ENCODE assay signal across 1 cellular context in the genomic region with DNA sequence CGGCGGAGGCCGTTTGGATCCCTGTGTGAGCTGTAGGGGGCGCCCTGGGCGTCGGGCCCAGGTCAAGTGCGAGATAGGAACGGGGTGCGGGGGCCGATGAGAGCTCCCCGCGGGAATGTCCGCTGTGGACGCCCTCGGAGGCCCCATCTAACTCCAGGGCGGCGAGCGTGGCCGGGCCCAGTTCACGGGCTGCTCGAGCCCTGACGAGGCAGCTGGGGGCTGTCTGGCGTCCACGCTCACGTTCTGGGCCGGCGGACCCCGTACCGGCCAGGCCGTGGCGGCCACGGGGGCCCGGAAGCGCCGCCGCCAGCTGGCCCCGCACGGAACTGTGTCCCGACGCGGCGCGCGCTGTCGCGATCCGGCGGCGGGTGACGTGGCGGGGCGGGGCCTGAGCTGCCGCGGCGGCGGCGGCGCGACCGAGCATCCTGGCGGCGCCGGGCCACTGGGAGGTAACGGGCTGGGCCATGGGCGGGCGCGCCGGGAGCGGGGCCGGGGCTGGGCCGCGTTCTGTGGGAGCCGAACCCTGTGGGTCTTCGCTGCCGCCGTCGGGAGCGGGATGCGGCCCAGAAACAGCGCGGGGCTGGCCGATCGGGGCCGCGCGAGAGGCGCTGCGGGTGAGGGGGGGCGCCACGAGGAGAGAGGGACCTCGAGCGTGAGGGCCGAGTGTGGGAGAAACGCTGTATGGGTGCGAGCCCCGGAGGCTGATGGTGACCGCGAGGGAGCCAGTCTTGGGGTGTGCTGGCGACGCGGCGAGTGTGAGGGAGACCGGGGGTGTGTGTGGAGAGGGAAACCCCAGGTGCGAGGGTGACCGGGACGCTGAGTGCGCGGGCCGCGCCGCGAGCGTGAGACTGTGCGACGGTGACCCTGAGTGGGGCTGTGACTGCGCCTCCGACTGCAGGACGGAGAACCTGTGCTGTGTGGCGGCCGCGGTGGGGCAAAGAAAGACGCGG.
TF ChIP-seq lines count a peak whose summit lies in the region.

A gene (plus strand): TSS at position 399 of the 950 bp plus-strand sequence. CDS start 10,201 bp downstream, outside the sequence.

TF ChIP-seq in HepG2, 621 proteins besides CTCF, POLR2A, EP300 and RAD21 (continued from another document):
- TF ChIP-seq, protein P1, sequence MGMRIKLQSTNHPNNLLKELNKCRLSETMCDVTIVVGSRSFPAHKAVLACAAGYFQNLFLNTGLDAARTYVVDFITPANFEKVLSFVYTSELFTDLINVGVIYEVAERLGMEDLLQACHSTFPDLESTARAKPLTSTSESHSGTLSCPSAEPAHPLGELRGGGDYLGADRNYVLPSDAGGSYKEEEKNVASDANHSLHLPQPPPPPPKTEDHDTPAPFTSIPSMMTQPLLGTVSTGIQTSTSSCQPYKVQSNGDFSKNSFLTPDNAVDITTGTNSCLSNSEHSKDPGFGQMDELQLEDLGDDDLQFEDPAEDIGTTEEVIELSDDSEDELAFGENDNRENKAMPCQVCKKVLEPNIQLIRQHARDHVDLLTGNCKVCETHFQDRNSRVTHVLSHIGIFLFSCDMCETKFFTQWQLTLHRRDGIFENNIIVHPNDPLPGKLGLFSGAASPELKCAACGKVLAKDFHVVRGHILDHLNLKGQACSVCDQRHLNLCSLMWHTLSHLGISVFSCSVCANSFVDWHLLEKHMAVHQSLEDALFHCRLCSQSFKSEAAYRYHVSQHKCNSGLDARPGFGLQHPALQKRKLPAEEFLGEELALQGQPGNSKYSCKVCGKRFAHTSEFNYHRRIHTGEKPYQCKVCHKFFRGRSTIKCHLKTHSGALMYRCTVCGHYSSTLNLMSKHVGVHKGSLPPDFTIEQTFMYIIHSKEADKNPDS (CRISPR knock-in tag; IDR thresholded peaks at IDR 0.05): no peak; the same call in 1 of the 2 replicates
- TF ChIP-seq ZNF160 (CRISPR knock-in tag; IDR thresholded peaks at IDR 0.05) (peak; percentile 86), MYC (CRISPR knock-in tag; IDR thresholded peaks at IDR 0.05; ENCODE audit: borderline replicate concordance) (peak; percentile 58), GATA4 (IDR thresholded peaks at IDR 0.05; ENCODE audit: borderline replicate concordance, low read depth) (no peak), RFXANK (CRISPR knock-in tag; IDR thresholded peaks at IDR 0.05) (no peak; the same call in 1 of the 2 replicates), ARNT (IDR thresholded peaks at IDR 0.05) (no peak), KDM3A (CRISPR knock-in tag; IDR thresholded peaks at IDR 0.05; ENCODE audit: low read depth) (peak; percentile 72; the same call in 1 of the 2 replicates), ZNF496 (CRISPR knock-in tag; IDR thresholded peaks at IDR 0.05; ENCODE audit: insufficient replicate concordance) (no peak), NFYB (CRISPR knock-in tag; IDR thresholded peaks at IDR 0.05) (no peak), ZNF619 (CRISPR knock-in tag; IDR thresholded peaks at IDR 0.05) (0 out of 2 replicates have a peak, but pooled peaks have one; percentile 20), YEATS2 (CRISPR knock-in tag; IDR thresholded peaks at IDR 0.05; ENCODE audit: borderline replicate concordance) (no peak), MAZ (IDR thresholded peaks at IDR 0.05; ENCODE audit: borderline replicate concordance, low read depth, low read length) (peak; percentile 32; the same call in 1 of the 2 replicates), MAZ (CRISPR knock-in tag; IDR thresholded peaks at IDR 0.05; ENCODE audit: low read depth) (peak; percentile 76), RBFOX2 (IDR thresholded peaks at IDR 0.05; ENCODE audit: low read depth, low read length) (peak; percentile 85), ZNF335 (CRISPR knock-in tag; IDR thresholded peaks at IDR 0.05) (0 out of 2 replicates have a peak, but pooled peaks have one; percentile 31), BRCA1 (CRISPR knock-in tag; IDR thresholded peaks at IDR 0.05) (no peak), SIN3A (IDR thresholded peaks at IDR 0.05; ENCODE audit: borderline replicate concordance, low read depth, low read length) (no peak; the same call in 1 of the 2 replicates), PHF20 (CRISPR knock-in tag; IDR thresholded peaks at IDR 0.05) (no peak; the same call in 1 of the 2 replicates), LCORL (IDR thresholded peaks at IDR 0.05) (no peak), LCORL (CRISPR knock-in tag; IDR thresholded peaks at IDR 0.05) (no peak), HNRNPLL (IDR thresholded peaks at IDR 0.05; ENCODE audit: low read depth, low read length, poor library complexity, severe bottlenecking) (peak; percentile 98), ZNF296 (CRISPR knock-in tag; conservative IDR thresholded peaks at IDR 0.05) (peak; percentile 49; the same call in 1 of the 2 replicates)
- TF ChIP-seq, protein P2, sequence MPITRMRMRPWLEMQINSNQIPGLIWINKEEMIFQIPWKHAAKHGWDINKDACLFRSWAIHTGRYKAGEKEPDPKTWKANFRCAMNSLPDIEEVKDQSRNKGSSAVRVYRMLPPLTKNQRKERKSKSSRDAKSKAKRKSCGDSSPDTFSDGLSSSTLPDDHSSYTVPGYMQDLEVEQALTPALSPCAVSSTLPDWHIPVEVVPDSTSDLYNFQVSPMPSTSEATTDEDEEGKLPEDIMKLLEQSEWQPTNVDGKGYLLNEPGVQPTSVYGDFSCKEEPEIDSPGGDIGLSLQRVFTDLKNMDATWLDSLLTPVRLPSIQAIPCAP (CRISPR knock-in tag; IDR thresholded peaks at IDR 0.05; ENCODE audit: low read depth): 0 out of 2 replicates have a peak, but pooled peaks have one; percentile 34
- TF ChIP-seq, protein P3, sequence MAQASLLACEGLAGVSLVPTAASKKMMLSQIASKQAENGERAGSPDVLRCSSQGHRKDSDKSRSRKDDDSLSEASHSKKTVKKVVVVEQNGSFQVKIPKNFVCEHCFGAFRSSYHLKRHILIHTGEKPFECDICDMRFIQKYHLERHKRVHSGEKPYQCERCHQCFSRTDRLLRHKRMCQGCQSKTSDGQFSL (CRISPR knock-in tag; IDR thresholded peaks at IDR 0.05): peak; percentile 96
- TF ChIP-seq, protein P4, sequence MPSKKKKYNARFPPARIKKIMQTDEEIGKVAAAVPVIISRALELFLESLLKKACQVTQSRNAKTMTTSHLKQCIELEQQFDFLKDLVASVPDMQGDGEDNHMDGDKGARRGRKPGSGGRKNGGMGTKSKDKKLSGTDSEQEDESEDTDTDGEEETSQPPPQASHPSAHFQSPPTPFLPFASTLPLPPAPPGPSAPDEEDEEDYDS (CRISPR knock-in tag; IDR thresholded peaks at IDR 0.05): peak; percentile 38; the same call in 1 of the 2 replicates
TF ChIP-seq in HepG2: peak in this region for 258.
